In the genomic region with DNA sequence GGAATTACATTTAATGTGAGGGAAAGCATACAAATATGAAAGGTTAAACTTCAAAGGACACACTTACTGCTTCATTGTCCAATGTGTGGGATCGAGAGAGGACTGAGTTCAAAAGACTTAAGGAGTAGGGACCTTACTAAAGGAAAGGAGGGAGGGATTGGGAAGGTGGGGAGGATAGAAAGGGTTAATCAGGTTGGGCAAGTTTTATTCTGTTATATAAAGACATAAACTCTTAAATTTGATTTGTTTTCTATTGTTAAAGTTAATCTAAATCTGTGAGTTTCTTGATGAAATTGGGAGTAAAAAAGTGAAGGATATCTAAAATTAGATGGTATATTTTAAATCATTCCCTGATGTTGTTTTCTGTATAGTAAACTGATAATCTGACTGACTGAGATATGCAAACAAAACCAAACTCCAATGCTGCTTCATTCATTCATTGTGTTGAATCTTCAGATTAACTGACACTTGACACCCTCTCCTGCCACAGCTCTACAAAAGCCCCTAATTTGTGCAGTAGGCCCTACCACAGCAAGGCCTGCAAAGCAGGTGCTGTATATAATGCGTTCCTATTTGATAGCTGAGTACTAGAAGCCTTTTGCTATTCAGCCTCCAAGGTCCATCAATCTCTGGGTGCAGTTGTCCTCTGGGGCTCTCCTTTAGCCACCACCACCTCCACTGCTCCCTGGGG, we compare ENCODE assay signal across 1 cellular context.
TF ChIP-seq lines count a peak whose summit lies in the region.

No MANE protein-coding gene starts in this region.

TF ChIP-seq in IMR-90, 13 proteins besides CTCF, POLR2A, EP300 and RAD21 (continued from another document):
- TF ChIP-seq RFX5 (IDR thresholded peaks at IDR 0.05; ENCODE audit: low read depth, low read length) = no peak
- no peak for TF ChIP-seq FOS (IDR thresholded peaks at IDR 0.05; ENCODE audit: low read depth, low read length)
- TF ChIP-seq NFE2L2 (IDR thresholded peaks at IDR 0.05; ENCODE audit: low read depth, low read length) = no peak
- no peak for TF ChIP-seq BHLHE40 (IDR thresholded peaks at IDR 0.05; ENCODE audit: low read depth, low read length)
- TF ChIP-seq SMC3 (IDR thresholded peaks at IDR 0.05; ENCODE audit: low read depth, low read length) = no peak
- TF ChIP-seq MAFK (IDR thresholded peaks at IDR 0.05; ENCODE audit: low read depth, low read length) = no peak
- no peak for TF ChIP-seq CEBPB (IDR thresholded peaks at IDR 0.05; ENCODE audit: low read depth, low read length)
- no peak for TF ChIP-seq RCOR1 (IDR thresholded peaks at IDR 0.05; ENCODE audit: insufficient replicate concordance, low read length)
